In genomic region chr17:65572581-65573282, GRCh38 we compare ENCODE assay signal across 22 cellular contexts. TPM values are rescaled to one million over a fixed set of nuclear protein-coding genes. Genes with fewer than 3 reads are reported as not detected.
DNase-seq lines count a peak whose midpoint lies in the region; ATAC-seq, FAIRE-seq and TF ChIP-seq lines count a peak whose summit lies in the region.
"Had no signal": no experiment of that assay in that cellular context is flagged by ENCODE, and none has a peak within 500 bp of the region (broad histone marks: within the 10 kb centered on the region; RNA-seq: fewer than 3 reads in every experiment).

No MANE protein-coding gene starts in this region.

- POLR2A ChIA-PET in H1 (lab: Charles Lee; ENCODE audit: partially characterized antibody), result interaction anchor here (0.7 to 3.4 kb wide), 14 partner anchors 9 to 598 kb away, joined by 3 to 26 read pairs (median 4); partner anchors contain the start of gene AXIN2

- peak overlapping the region; percentile 78 for H2BK120ac ChIP-seq in H9 (ENCODE audit: low read depth, low read length, poor library complexity, severe bottlenecking)
- peak overlapping the region; percentile 100 for H2BK120ac ChIP-seq in H1 (replicated peaks; ENCODE audit: low read depth, low read length)
- no peak overlapping the region for H2BK120ac ChIP-seq in neuronal stem cell (ENCODE audit: low read depth, low read length)

- H3K27me3 Mint-ChIP-seq in H9 (ENCODE audit: low read depth), result peaks cover 8% of the 10 kb centered on the region
- H3K27me3 Mint-ChIP-seq: CD4-positive, CD25-positive, alpha-beta regulatory T cell had no signal

- H3K18ac ChIP-seq in H9 (ENCODE audit: insufficient read length, low read depth, low read length), result peak overlapping the region; percentile 69
- H3K18ac ChIP-seq in H1 (ENCODE audit: extremely low read depth, low read length), result peak overlapping the region; percentile 96
- H3K18ac ChIP-seq in neuronal stem cell (ENCODE audit: low read length), result peak overlapping the region; percentile 54

- FAIRE-seq in H1 (lab: Jason Lieb, UNC), result peak; percentile 100
- FAIRE-seq: GM12892 had no signal

- H3K9me3 ChIP-seq in H9 (ENCODE audit: control insufficient read depth, low read depth, low read length), result no peaks in the 10 kb centered on the region
- H3K9me3 ChIP-seq in H1 (ENCODE audit: insufficient read depth in 2 of 2, low read depth in 1 of 2, low read length in 1 of 2), result no peaks in the 10 kb centered on the region
- no peaks in the 10 kb centered on the region for H3K9me3 ChIP-seq in iPS-18c (ENCODE audit: control insufficient read depth, insufficient read depth, low read length)
- H3K9me3 ChIP-seq in neuronal stem cell (replicated peaks in 1 of 2; ENCODE audit: control insufficient read depth in 2 of 2, insufficient read depth in 1 of 2, low read depth in 1 of 2, low read length in 2 of 2), result no peaks in the 10 kb centered on the region
- H3K9me3 ChIP-seq: Peyer's patch had no signal

- H3K14ac ChIP-seq in H9 (ENCODE audit: insufficient read depth, low read length) (peak overlapping the region; percentile 67), H1 (ENCODE audit: insufficient read length) (no peak overlapping the region), neuronal stem cell (ENCODE audit: low read length) (no peak overlapping the region)

- DNase-seq in H9 (peak; percentile 98), H1 (ENCODE audit: low read depth in 1 of 2, low spot score in 2 of 2) (peak; percentile 85 to 96), neuronal stem cell (ENCODE audit: low spot score) (no peak), NCI-H2171 (lab: John Stamatoyannopoulos, UW) (no peak), HPDE6-E6E7 (ENCODE audit: extremely low spot score) (no peak)
- no peak for DNase-seq in activated T-cell treated with anti-CD3 and anti-CD28 coated beads, Interleukin-2, amount 50 U/mL, for 1 hour
- DNase-seq: ACHN; CD4-positive, CD25-positive, alpha-beta regulatory T cell; DMS79; GDM1; GM23248; HFFc6; NCI-H146; NCI-H2081 treated with DMSO at 0.1 percent for 48 hours; NCI-H345; NCI-H748 treated with DMSO at 0.1 percent for 48 hours; Peyer's patch; Right ventricle myocardium superior had no signal

- peak overlapping the region; percentile 29 for H2BK12ac ChIP-seq in H9 (ENCODE audit: insufficient read length, low read depth, low read length)
- peak overlapping the region; percentile 100 for H2BK12ac ChIP-seq in H1 (ENCODE audit: low read depth, low read length)
- no peak overlapping the region for H2BK12ac ChIP-seq in neuronal stem cell (ENCODE audit: low read length)

- peak overlapping the region; percentile 96 to 99 (median 97) for H3K27ac Mint-ChIP-seq in H9
- H3K27ac Mint-ChIP-seq: HFFc6 had no signal

- H3K79me1 ChIP-seq in H9 (ENCODE audit: insufficient read depth, low read depth, low read length, poor library complexity, severe bottlenecking), result no peaks in the 10 kb centered on the region
- H3K79me1 ChIP-seq in H1 (ENCODE audit: low read depth, low read length), result no peaks in the 10 kb centered on the region
- no peaks in the 10 kb centered on the region for H3K79me1 ChIP-seq in neuronal stem cell (ENCODE audit: low read depth, low read length)

- peak overlapping the region; percentile 25 for H3K4me2 ChIP-seq in H9 (ENCODE audit: insufficient read depth, insufficient read length, low read length)
- peak overlapping the region; percentile 64 to 78 for H3K4me2 ChIP-seq in H1 (ENCODE audit: insufficient read depth in 1 of 2, low read depth in 2 of 2, low read length in 2 of 2)
- peak overlapping the region; percentile 23 for H3K4me2 ChIP-seq in neuronal stem cell (ENCODE audit: insufficient read depth, low read length, poor library complexity, severe bottlenecking)

- H3K27ac ChIP-seq in H9 (ENCODE audit: insufficient read length, low read depth, low read length) (peak overlapping the region; percentile 88), H1 (ENCODE audit: low read depth, low read length) (peak overlapping the region; percentile 93), neuronal stem cell (replicated peaks; ENCODE audit: low read length) (no peak overlapping the region)
- H3K27ac ChIP-seq: GM23248, Peyer's patch had no signal

- H2BK5ac ChIP-seq in H9 (ENCODE audit: insufficient read length, low read length) (peak overlapping the region; percentile 47), H1 (ENCODE audit: low read depth, low read length) (peak overlapping the region; percentile 99), neuronal stem cell (ENCODE audit: low read length) (no peak overlapping the region)

- H3K4me3 Mint-ChIP-seq in H9, result peak overlapping the region; percentile 45 to 69
- H3K4me3 Mint-ChIP-seq: HFFc6 had no signal

- H3K79me2 ChIP-seq in H9 (ENCODE audit: insufficient read depth, low read length) (no peaks in the 10 kb centered on the region), H1 (ENCODE audit: control insufficient read depth in 1 of 2, insufficient read depth in 2 of 2, low read length in 2 of 2) (no peaks in the 10 kb centered on the region)

- no peak overlapping the region for H3T11ph ChIP-seq in H9 (ENCODE audit: low read length)

- H2AFZ ChIP-seq in H9 (ENCODE audit: low read length) (no peak overlapping the region), H1 (ENCODE audit: low read length) (no peak overlapping the region), neuronal stem cell (ENCODE audit: low read length) (peak overlapping the region; percentile 69)
- H2AFZ ChIP-seq: GM23248 had no signal

- H4K5ac ChIP-seq in H9 (ENCODE audit: insufficient read length, low read depth, low read length), result peak overlapping the region; percentile 18
- peak overlapping the region; percentile 63 for H4K5ac ChIP-seq in H1 (ENCODE audit: insufficient read length, low read depth, low read length)

- H3K4me1 ChIP-seq in H9 (ENCODE audit: insufficient read depth, low read length), result peaks cover 12% of the 10 kb centered on the region; the same call in 1 of the 2 replicates
- H3K4me1 ChIP-seq in H1 (replicated peaks in 1 of 4; ENCODE audit: control insufficient read depth in 3 of 4, insufficient read depth in 4 of 4, low read length in 3 of 4), result peaks cover 10 to 22% (median 15%) of the 10 kb centered on the region in 4 experiments
- H3K4me1 ChIP-seq in neuronal stem cell (ENCODE audit: control insufficient read depth in 2 of 2, insufficient read depth in 1 of 2, low read depth in 1 of 2, low read length in 2 of 2), result peaks cover 16 to 19% of the 10 kb centered on the region in 2 donors

- H2AK5ac ChIP-seq in H9 (ENCODE audit: insufficient read length, low read length), result no peak overlapping the region
- peak overlapping the region; percentile 98; the same call in 1 of the 2 replicates for H2AK5ac ChIP-seq in H1 (ENCODE audit: low read depth, low read length)
- H2AK5ac ChIP-seq in neuronal stem cell (ENCODE audit: low read depth, low read length), result no peak overlapping the region

- 0 out of 7 replicates have a peak, but pooled peaks cover 0 to 2% (median 0%) of the 10 kb centered on the region in 3 experiments for H3K36me3 Mint-ChIP-seq in H9 (ENCODE audit: insufficient read depth in 1 of 3, low read depth in 3 of 3)
- H3K36me3 Mint-ChIP-seq: CD4-positive, CD25-positive, alpha-beta regulatory T cell had no signal

- H3K27me3 ChIP-seq in H9 (ENCODE audit: insufficient read depth, low read length) (no peaks in the 10 kb centered on the region; the same call in 1 of the 2 replicates), H1 (replicated peaks in 1 of 4; ENCODE audit: control insufficient read depth in 3 of 4, extremely low read depth in 1 of 4, insufficient read depth in 3 of 4, low read length in 3 of 4) (no peaks in the 10 kb centered on the region), neuronal stem cell (ENCODE audit: control insufficient read depth in 3 of 3, insufficient read depth in 3 of 3, low read depth in 1 of 3, low read length in 3 of 3) (peaks cover 0 to 13% (median 0%) of the 10 kb centered on the region in 3 experiments)
- H3K27me3 ChIP-seq: Peyer's patch had no signal

- no peak; a peak in 1 of 4 replicates for TF ChIP-seq RAD21 in H1 (IDR thresholded peaks at IDR 0.05 in 1 of 2, conservative IDR thresholded peaks at IDR 0.05 in 1 of 2; ENCODE audit: low read depth in 2 of 2, low read length in 2 of 2)

- peak in 1 of 2 experiments; percentile 93; a peak in 1 of 3 replicates for TF ChIP-seq EP300 in H1 (IDR thresholded peaks at IDR 0.05; ENCODE audit: borderline replicate concordance in 1 of 2, low read depth in 2 of 2, low read length in 2 of 2)

- H3K4ac ChIP-seq in H9 (ENCODE audit: low read depth, low read length), result peak overlapping the region; percentile 30; the same call in 1 of the 2 replicates
- H3K4ac ChIP-seq in H1 (replicated peaks; ENCODE audit: insufficient read length, low read depth, low read length), result peak overlapping the region; percentile 100
- H3K4ac ChIP-seq in neuronal stem cell (ENCODE audit: low read length), result no peak overlapping the region

- H4K91ac ChIP-seq in H9 (ENCODE audit: insufficient read length, low read depth, low read length), result peak overlapping the region; percentile 79
- peak overlapping the region; percentile 97 for H4K91ac ChIP-seq in H1 (replicated peaks; ENCODE audit: insufficient read length, low read length)
- H4K91ac ChIP-seq in neuronal stem cell (ENCODE audit: low read depth, low read length, poor library complexity), result no peak overlapping the region

- H3K4me3 ChIP-seq in H1 (ENCODE audit: extremely low read depth in 1 of 4, insufficient read depth in 2 of 4, low read depth in 3 of 4, low read length in 4 of 4) (peak overlapping the region in 3 of 4 experiments; percentile 8 to 43 (median 20); a peak in 4 of 8 replicates), iPS-18c (ENCODE audit: insufficient read depth, low read depth, low read length) (0 out of 2 replicates have a peak overlapping the region, but pooled peaks have one; percentile 9), neuronal stem cell (ENCODE audit: low read length in 2 of 2) (peak overlapping the region; percentile 1 to 34)
- H3K4me3 ChIP-seq: GM23248, Peyer's patch had no signal

- H3K23me2 ChIP-seq in H9 (ENCODE audit: insufficient read length, low read depth, low read length, poor library complexity, severe bottlenecking) (peaks cover 3% of the 10 kb centered on the region), H1 (ENCODE audit: low read depth, low read length) (no peaks in the 10 kb centered on the region)

- no peak overlapping the region for H2BK15ac ChIP-seq in H9 (ENCODE audit: low read depth, low read length)
- H2BK15ac ChIP-seq in H1 (ENCODE audit: low read length), result no peak overlapping the region
- H2BK15ac ChIP-seq in neuronal stem cell (ENCODE audit: low read length), result no peak overlapping the region

- TF ChIP-seq CTCF in H9 (conservative IDR thresholded peaks at IDR 0.05), result no peak
- TF ChIP-seq CTCF in H1 (IDR thresholded peaks at IDR 0.05; ENCODE audit: control extremely low read depth in 1 of 3, insufficient read depth in 1 of 3, low read depth in 1 of 3, low read length in 3 of 3), result no peak

- no peaks in the 10 kb centered on the region; a peak in 1 of 5 replicates for H3K9me3 Mint-ChIP-seq in H9
- H3K9me3 Mint-ChIP-seq: HFFc6 had no signal

- H3K23ac ChIP-seq in H9 (ENCODE audit: insufficient read length, low read depth, low read length) (no peak overlapping the region), H1 (ENCODE audit: insufficient read length) (no peak overlapping the region), neuronal stem cell (ENCODE audit: low read depth, low read length, poor library complexity) (no peak overlapping the region)

- H3K4me1 Mint-ChIP-seq in H9, result peaks cover 56 to 58% of the 10 kb centered on the region in 2 experiments
- H3K4me1 Mint-ChIP-seq: CD4-positive, CD25-positive, alpha-beta regulatory T cell had no signal

- H3K56ac ChIP-seq in H9 (ENCODE audit: insufficient read length, low read depth, low read length), result no peak overlapping the region
- peak overlapping the region; percentile 70 for H3K56ac ChIP-seq in H1 (replicated peaks; ENCODE audit: insufficient read length, low read depth, low read length)

- H2BK20ac ChIP-seq in H9 (ENCODE audit: low read depth, low read length, poor library complexity, severe bottlenecking), result no peak overlapping the region
- peak overlapping the region; percentile 98 for H2BK20ac ChIP-seq in H1 (ENCODE audit: low read length)

- ATAC-seq in HG03039 (IDR thresholded peaks at IDR 0.05; ENCODE audit: unreplicated experiment), result no peak
- ATAC-seq: SK-N-SH treated with all-trans-retinoic acid at 6 μM for 48 hours had no signal

- H3K36me3 ChIP-seq in H1 (ENCODE audit: control insufficient read depth in 2 of 4, insufficient read depth in 4 of 4, low read length in 3 of 4), result no peaks in the 10 kb centered on the region
- H3K36me3 ChIP-seq in neuronal stem cell (replicated peaks in 1 of 2; ENCODE audit: control insufficient read depth in 2 of 2, insufficient read depth in 2 of 2, low read length in 2 of 2), result no peaks in the 10 kb centered on the region
- H3K36me3 ChIP-seq: Peyer's patch had no signal

- TF ChIP-seq POLR2A in H1 (IDR thresholded peaks at IDR 0.05; ENCODE audit: control extremely low read depth in 1 of 2, low read depth in 2 of 2, low read length in 2 of 2), result peak; percentile 32 to 72; a peak in 2 of 3 replicates

- H4K20me1 ChIP-seq in H9 (ENCODE audit: control insufficient read depth, insufficient read depth, insufficient read length) (no peaks in the 10 kb centered on the region), H1 (replicated peaks in 1 of 2; ENCODE audit: control insufficient read depth in 1 of 2, insufficient read depth in 2 of 2, low read length in 2 of 2) (no peaks in the 10 kb centered on the region)

- CTCF ChIA-PET in H1 (lab: Charles Lee; ENCODE audit: partially characterized antibody), result interaction anchor here (0.6 to 1.7 kb wide), 8 partner anchors 8 to 341 kb away, joined by 3 to 6 read pairs (median 3); no protein-coding TSS in a partner anchor

- no CpG with 5 or more reads among the region's 14 CpGs for WGBS in H9 (ENCODE audit: extremely low coverage, insufficient read length, low lambda C conversion rate)
- 1% methylated on average over 12 of the region's 14 CpGs; no CpG with 5 or more reads in 1 of the 2 experiments for WGBS in H1 (ENCODE audit: extremely low coverage in 1 of 2, insufficient coverage in 1 of 2, insufficient read length in 1 of 2, insufficient replicate concordance in 2 of 2, low coverage in 1 of 2, low lambda C conversion rate in 2 of 2, missing lambda C conversion rate in 1 of 2), 2 experiments
- WGBS in neuronal stem cell (ENCODE audit: extremely low coverage in 2 of 2, insufficient read length in 2 of 2, insufficient replicate concordance in 1 of 2), 2 donors, result no CpG with 5 or more reads among the region's 14 CpGs

- H3K9ac ChIP-seq in H9 (ENCODE audit: extremely low read depth, insufficient read length, low read length) (no peak overlapping the region), H1 (replicated peaks in 1 of 4; ENCODE audit: extremely low read depth in 1 of 4, low read depth in 3 of 4, low read length in 3 of 4) (peak overlapping the region in 3 of 4 experiments; percentile 49 to 78 (median 53); a peak in 6 of 7 replicates), neuronal stem cell (ENCODE audit: low read depth, low read length, poor library complexity) (no peak overlapping the region)
- H3K9ac ChIP-seq: GM23248 had no signal

- H4K8ac ChIP-seq in H9 (replicated peaks; ENCODE audit: insufficient read length, low read depth, low read length) (no peak overlapping the region), H1 (ENCODE audit: extremely low read depth, insufficient read depth, low read length) (peak overlapping the region; percentile 75; the same call in 1 of the 2 replicates), neuronal stem cell (ENCODE audit: low read depth, low read length) (no peak overlapping the region)

RNA-seq across cellular contexts. Expression of gene AXIN2, which starts 11.3 kb away (rescaled TPM):
- 35.0 and 35.6 TPM in 2 replicates for total RNA-seq in H9 (2021)
- 31.7 and 33.4 TPM in 2 replicates for total RNA-seq in H1 (2021; fragmentation: NEBNext Ultra II Directional; extraction: Animal tissue kit (Norgen Biotek cat#: 25700))
- 17.7 and 24.2 TPM in 2 replicates for polyA plus RNA-seq in H1 (2011; rRNA removed)
- polyA plus RNA-seq in H1 (2011; cell fraction: cytosol; rRNA removed), result 19.3 TPM
- 36.2 TPM for polyA plus RNA-seq in H1 (2011; cell fraction: nucleus; rRNA removed)
- 18.3 to 25.8 TPM (median 20.3 TPM) in 4 replicates for polyA plus RNA-seq in H1 (2012, experiment 1 of 2)
- polyA plus RNA-seq in H1 (2012, experiment 2 of 2), result 9.2 TPM
- 17.7 TPM for polyA plus RNA-seq in H1 (2013, experiment 1 of 2)
- polyA plus RNA-seq in H1 (2013, experiment 2 of 2), result 15.4 TPM
- polyA minus RNA-seq in H1 (2011; rRNA and poly(A)+ RNA removed), result 14.1 and 21.3 TPM in 2 replicates
- 21.3 TPM for polyA minus RNA-seq in H1 (2011; cell fraction: cytosol; rRNA and poly(A)+ RNA removed)
- 44.5 TPM for polyA minus RNA-seq in H1 (2011; cell fraction: nucleus; rRNA and poly(A)+ RNA removed)
- polyA plus RNA-seq in neuronal stem cell (2013, experiment 1 of 2), result 7.2 TPM
- 7.1 TPM for polyA plus RNA-seq in neuronal stem cell (2013, experiment 2 of 2)

Comparison
In these comparisons a context has a peak if more than half of its experiments do, and no peak if none do; other contexts are left out.
1. DNase-seq: peak in H9 (single experiment) and H1 (2 of 2); none in neuronal stem cell (single experiment), NCI-H2171 (single experiment), activated T-cell treated with anti-CD3 and anti-CD28 coated beads, Interleukin-2, amount 50 U/mL, for 1 hour (single experiment) and HPDE6-E6E7 (single experiment).
2. H3K9ac ChIP-seq: peak in H1 (3 of 4); none in H9 (single experiment) and neuronal stem cell (single experiment).
3. Peak in every context shown above with its lines, with median percentiles within 50 percentile points of each other: H3K18ac ChIP-seq, H3K4me2 ChIP-seq and H3K4me3 ChIP-seq.